In the genomic region with DNA sequence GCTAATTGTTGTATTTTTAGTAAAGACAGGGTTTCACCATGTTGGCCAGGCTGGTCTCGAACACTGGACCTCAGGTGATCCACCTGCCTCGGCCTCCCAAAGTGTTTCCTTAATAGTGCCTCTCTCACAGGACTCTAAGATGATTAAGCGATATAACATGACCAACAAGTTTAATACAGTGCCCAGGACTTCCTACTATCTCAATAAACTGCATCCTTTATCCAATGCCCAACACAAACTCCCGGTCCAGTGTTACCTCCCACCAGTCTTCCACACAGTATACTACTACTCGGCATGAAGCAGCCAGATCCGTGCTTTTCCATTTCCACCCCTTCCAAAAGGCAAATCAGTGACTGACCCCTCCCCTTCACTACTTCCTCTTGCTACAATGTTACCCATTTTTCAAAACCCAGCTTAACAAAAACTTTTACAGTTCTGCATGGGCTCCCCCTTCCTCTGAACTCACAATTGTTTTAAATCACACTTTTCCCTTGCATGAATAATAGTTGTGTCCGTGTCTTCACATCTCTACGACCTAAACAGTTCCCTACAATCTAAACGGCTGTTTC, we compare ENCODE assay signal across 8 cellular contexts. TPM values are rescaled to one million over a fixed set of nuclear protein-coding genes. Genes with fewer than 3 reads are reported as not detected.
DNase-seq lines count a peak whose midpoint lies in the region; ATAC-seq, FAIRE-seq and TF ChIP-seq lines count a peak whose summit lies in the region.

No MANE protein-coding gene starts in this region.

- H3K9me3 ChIP-seq in cardiac muscle cell (ENCODE audit: low read depth): no peaks in the 10 kb centered on the region
- no peaks in the 10 kb centered on the region for H3K9me3 ChIP-seq in liver (ENCODE audit: control insufficient read depth in 4 of 4, low read length in 3 of 4)
- no peaks in the 10 kb centered on the region for H3K9me3 ChIP-seq in uterus

- ATAC-seq in Right ventricle myocardium superior (ENCODE audit: poor library complexity) (no peak), HG03521 (IDR thresholded peaks at IDR 0.05; ENCODE audit: unreplicated experiment) (no peak), GM19395 (IDR thresholded peaks at IDR 0.05; ENCODE audit: unreplicated experiment) (no peak)

- TF ChIP-seq POLR2A in uterus (IDR thresholded peaks at IDR 0.05): no peak

- WGBS in liver: 47% methylated on average over 9 of the region's 9 CpGs

- intact Hi-C loops in Right ventricle myocardium superior (cut with DNase I) (no loop called here), uterus (cut with DNase I; ENCODE audit: low total_unique reads) (no loop called here)

- no peak for TF ChIP-seq CTCF in cardiac muscle cell (IDR thresholded peaks at IDR 0.05; ENCODE audit: low read depth, low read length)
- no peak for TF ChIP-seq CTCF in liver (IDR thresholded peaks at IDR 0.05; ENCODE audit: low read depth, low read length, missing input control)
- TF ChIP-seq CTCF in uterus (IDR thresholded peaks at IDR 0.05): no peak

- H3K27ac ChIP-seq in cardiac muscle cell (no peak overlapping the region), liver (ENCODE audit: low read depth in 1 of 2, low read length in 2 of 2) (no peak overlapping the region), uterus (no peak overlapping the region)

- peak overlapping the region; percentile 38 for H3K4me3 ChIP-seq in cardiac muscle cell
- H3K4me3 ChIP-seq in liver (ENCODE audit: low read depth in 1 of 3, low read length in 3 of 3): peak overlapping the region; percentile 73 to 99 (median 91)
- H3K4me3 ChIP-seq in uterus: peak overlapping the region; percentile 63 to 78

- H3K4me1 ChIP-seq in cardiac muscle cell (ENCODE audit: low read depth) (no peaks in the 10 kb centered on the region), liver (ENCODE audit: control insufficient read depth in 4 of 4, insufficient read depth in 4 of 4, low read length in 3 of 4) (peaks cover 0 to 10% (median 5%) of the 10 kb centered on the region in 4 donors), uterus (no peaks in the 10 kb centered on the region)

- peaks cover 41% of the 10 kb centered on the region for H3K36me3 ChIP-seq in cardiac muscle cell
- peaks cover 24 to 45% (median 33%) of the 10 kb centered on the region in 4 donors for H3K36me3 ChIP-seq in liver (ENCODE audit: control insufficient read depth in 4 of 4, insufficient read depth in 3 of 4, low read depth in 1 of 4, low read length in 3 of 4)
- no peaks in the 10 kb centered on the region for H3K36me3 ChIP-seq in uterus

- TF ChIP-seq RAD21 in liver (IDR thresholded peaks at IDR 0.05): no peak

- FAIRE-seq in HTR-8/SVneo (lab: Jason Lieb, UNC): no peak

- H3K27ac Mint-ChIP-seq in activated naive CD8-positive, alpha-beta T cell: peak overlapping the region; percentile 100

- H3K27me3 ChIP-seq in cardiac muscle cell (no peaks in the 10 kb centered on the region), liver (ENCODE audit: control insufficient read depth in 4 of 4, insufficient read depth in 4 of 4, low read length in 3 of 4) (no peaks in the 10 kb centered on the region), uterus (no peaks in the 10 kb centered on the region)

- H3K9me3 Mint-ChIP-seq in activated naive CD8-positive, alpha-beta T cell (ENCODE audit: low read depth): no peaks in the 10 kb centered on the region

- H3K27me3 Mint-ChIP-seq in activated naive CD8-positive, alpha-beta T cell: no peaks in the 10 kb centered on the region

- H3K36me3 Mint-ChIP-seq in activated naive CD8-positive, alpha-beta T cell: peaks cover 11% of the 10 kb centered on the region

- peak overlapping the region; percentile 98 for H3K4me3 Mint-ChIP-seq in activated naive CD8-positive, alpha-beta T cell

- no peak for DNase-seq in cardiac muscle cell (ENCODE audit: low read depth in 1 of 2, low spot score in 1 of 2)
- DNase-seq in Right ventricle myocardium superior: no peak
- no peak for DNase-seq in uterus
- DNase-seq in HTR-8/SVneo (ENCODE audit: insufficient read length, low spot score): no peak

- peaks cover 50% of the 10 kb centered on the region for H3K4me1 Mint-ChIP-seq in activated naive CD8-positive, alpha-beta T cell (ENCODE audit: low read depth)

- peak overlapping the region; percentile 89 to 92 for H3K9ac ChIP-seq in liver (ENCODE audit: low read depth in 1 of 2, low read length in 2 of 2)

TF ChIP-seq in liver, 16 proteins besides CTCF, POLR2A, EP300 and RAD21:
- TF ChIP-seq SP1 (IDR thresholded peaks at IDR 0.05) (no peak), HNF4A (conservative IDR thresholded peaks at IDR 0.05) (no peak), YY1 (IDR thresholded peaks at IDR 0.05) (no peak), FOXA1 (IDR thresholded peaks at IDR 0.05) (no peak), EGR1 (IDR thresholded peaks at IDR 0.05; ENCODE audit: low read depth in 2 of 2) (no peak)
- TF ChIP-seq, protein P1, sequence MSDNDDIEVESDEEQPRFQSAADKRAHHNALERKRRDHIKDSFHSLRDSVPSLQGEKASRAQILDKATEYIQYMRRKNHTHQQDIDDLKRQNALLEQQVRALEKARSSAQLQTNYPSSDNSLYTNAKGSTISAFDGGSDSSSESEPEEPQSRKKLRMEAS (IDR thresholded peaks at IDR 0.05): no peak

RNA-seq across cellular contexts. Expression of a gene that starts 0.9 kb away (rescaled TPM):
- total RNA-seq in cardiac muscle cell (20.4 and 45.5 TPM in 2 replicates), Right ventricle myocardium superior (14.8 TPM), liver (10 to 100 TPM in 1 of 2 donors, 1 to 10 TPM in 1; 4.8 to 22.3 TPM), uterus (10 to 100 TPM in 2 of 4 donors, 1 to 10 TPM in 2; 4.1 to 47.6 (median 10.1) TPM)
- polyA plus RNA-seq in cardiac muscle cell (36.2 and 38.2 TPM in 2 replicates), liver (10 to 100 TPM; 12.5 to 15.6 TPM)

RNA-seq across cellular contexts. Expression of a gene that starts 11.4 kb away (rescaled TPM):
- total RNA-seq in cardiac muscle cell (18.0 and 29.0 TPM in 2 replicates), Right ventricle myocardium superior (14.1 TPM), liver (1 to 10 TPM; 4.8 to 5.9 TPM), uterus (10 to 100 TPM; 17.1 to 50.6 (median 32.8) TPM)
- polyA plus RNA-seq in cardiac muscle cell (25.4 and 28.4 TPM in 2 replicates), liver (1 to 10 TPM; 5.9 to 7.6 TPM)

RNA-seq across cellular contexts. Expression of a gene that starts 32.9 kb away (rescaled TPM):
- total RNA-seq in cardiac muscle cell: 8,013 and 12,904 TPM in 2 replicates
- polyA plus RNA-seq in cardiac muscle cell: 11,564 and 14,299 TPM in 2 replicates
- total RNA-seq in Right ventricle myocardium superior: 4,109 TPM
- total RNA-seq in liver: 1,000 to 10,000 TPM; 1,234 to 1,389 TPM
- 1,000 to 10,000 TPM; 1,299 to 2,082 TPM for polyA plus RNA-seq in liver
- total RNA-seq in uterus: 1,000 to 10,000 TPM in 2 of 4 donors, 100 to 1,000 TPM in 2; 962 to 1,122 (median 1,020) TPM

RNA-seq across cellular contexts. Expression of a gene that starts 40.0 kb away (rescaled TPM):
- 363 and 580 TPM in 2 replicates for total RNA-seq in cardiac muscle cell
- 155 and 204 TPM in 2 replicates for polyA plus RNA-seq in cardiac muscle cell
- total RNA-seq in Right ventricle myocardium superior: 142 TPM
- total RNA-seq in liver: 100 to 1,000 TPM; 101 TPM
- 10 to 100 TPM; 53.6 to 53.8 TPM for polyA plus RNA-seq in liver
- 100 to 1,000 TPM in 3 of 4 donors, 10 to 100 TPM in 1; 99.4 to 323 (median 247) TPM for total RNA-seq in uterus

Comparison
In these comparisons a context has a peak if more than half of its experiments do, and no peak if none do; other contexts are left out.
1. H3K4me3 ChIP-seq: peak in every context shown above with its lines; median percentile 91 in liver; 70 in uterus; 38 in cardiac muscle cell.